13 cellular contexts compared by ENCODE assay signal in genomic region chr5:149747141-149747832, GRCh38. TPM values are rescaled to one million over a fixed set of nuclear protein-coding genes. Genes with fewer than 3 reads are reported as not detected.
DNase-seq lines count a peak whose midpoint lies in the region; ATAC-seq and TF ChIP-seq lines count a peak whose summit lies in the region.
"Had no signal": no experiment of that assay in that cellular context is flagged by ENCODE, and none has a peak within 500 bp of the region (broad histone marks: within the 10 kb centered on the region; RNA-seq: fewer than 3 reads in every experiment).

No MANE protein-coding gene starts in this region.

- in situ Hi-C loops in KBM-7 (cut with MboI; ENCODE audit: low pct_unique_long_range_greater_than_20kb, low sequenced_read_pairs), result no loop called here

- DNase-seq in RWPE1 (ENCODE audit: low spot score) (peak; percentile 82), Right ventricle myocardium superior (no peak), KBM-7 (no peak)
- no peak for DNase-seq in activated CD8-positive, alpha-beta memory T cell treated with anti-CD3 and anti-CD28 coated beads for 24 hours
- DNase-seq: activated CD4-positive, alpha-beta T cell treated with anti-CD3 and anti-CD28 coated beads for 4 hours; activated effector memory CD4-positive, alpha-beta T cell treated with Interleukin-2 at 50 U/mL for 16 hours; caudate nucleus; NCI-H1092; NCI-H748 treated with DMSO at 0.1 percent for 48 hours had no signal

- peak overlapping the region; percentile 90 for H3K27ac ChIP-seq in RWPE1
- H3K27ac ChIP-seq in mucosa of rectum (ENCODE audit: low read depth in 2 of 2, low read length in 2 of 2), result peak overlapping the region; percentile 90 to 94
- H3K27ac ChIP-seq in urinary bladder (ENCODE audit: low read depth), result peak overlapping the region; percentile 69

- ATAC-seq in Right ventricle myocardium superior (ENCODE audit: poor library complexity) (peak; percentile 77), GM19351 (IDR thresholded peaks at IDR 0.05; ENCODE audit: unreplicated experiment) (no peak)

- peak overlapping the region; percentile 38 to 40 for H3K4me3 ChIP-seq in mucosa of rectum (ENCODE audit: low read length in 2 of 2)
- H3K4me3 ChIP-seq in urinary bladder (ENCODE audit: low read depth, low read length), result no peak overlapping the region
- H3K4me3 ChIP-seq: smooth muscle cell had no signal

- H3K9ac ChIP-seq in mucosa of rectum (ENCODE audit: low read depth in 1 of 2, low read length in 2 of 2), result peak overlapping the region; percentile 34 to 72

- POLR2A ChIA-PET in RWPE1 (lab: Yijun Ruan, JAX; ENCODE audit: low non-redundant PET), result no interaction called here

- 73% methylated on average over 5 of the region's 5 CpGs for WGBS in urinary bladder

- no peaks in the 10 kb centered on the region for H3K27me3 ChIP-seq in mucosa of rectum (ENCODE audit: control insufficient read depth in 2 of 2, insufficient read depth in 2 of 2, low read length in 2 of 2)

- CTCF ChIA-PET in RWPE1 (lab: Yijun Ruan, JAX), result interaction anchor here (0.6 to 1.6 kb wide), 5 partner anchors 14 to 255 kb away, joined by 3 to 6 read pairs (median 3); no protein-coding TSS in a partner anchor

- H3K9me3 ChIP-seq in mucosa of rectum (ENCODE audit: control insufficient read depth in 2 of 2, low read length in 2 of 2), result no peaks in the 10 kb centered on the region

- H3K36me3 ChIP-seq in mucosa of rectum (ENCODE audit: control insufficient read depth in 2 of 2, insufficient read depth in 2 of 2, low read length in 2 of 2), result no peaks in the 10 kb centered on the region
- H3K36me3 ChIP-seq in urinary bladder (ENCODE audit: insufficient read depth), result no peaks in the 10 kb centered on the region

- intact Hi-C loops in Right ventricle myocardium superior (cut with DNase I), result no loop called here

- TF ChIP-seq CTCF in RWPE1 (conservative IDR thresholded peaks at IDR 0.05; ENCODE audit: low read depth), result no peak

- H3K4me1 ChIP-seq in mucosa of rectum (ENCODE audit: control insufficient read depth in 2 of 2, insufficient read depth in 2 of 2, low read length in 2 of 2) (peaks cover 25 to 55% of the 10 kb centered on the region in 2 donors), urinary bladder (ENCODE audit: insufficient read depth) (no peaks in the 10 kb centered on the region)

RNA-seq across cellular contexts. Expression of gene PPARGC1B, which starts 17.2 kb away (rescaled TPM):
- total RNA-seq in Right ventricle myocardium superior (27.9 TPM), urinary bladder (3.9 TPM)
- 7.6 TPM for polyA plus RNA-seq in urinary bladder
